Comparison of ENCODE assay signal across 12 cellular contexts in genomic region chr6:42140051-42140450, GRCh38. TPM values are rescaled to one million over a fixed set of nuclear protein-coding genes. Genes with fewer than 3 reads are reported as not detected.
DNase-seq lines count a peak whose midpoint lies in the region; ATAC-seq, FAIRE-seq and TF ChIP-seq lines count a peak whose summit lies in the region.
"Had no signal": no experiment of that assay in that cellular context is flagged by ENCODE, and none has a peak within 500 bp of the region (broad histone marks: within the 10 kb centered on the region; RNA-seq: fewer than 3 reads in every experiment).

No MANE protein-coding gene starts in this region.

- no peak overlapping the region for H3K9ac ChIP-seq in PC-3 (ENCODE audit: low read length)

- no peaks in the 10 kb centered on the region for H3K9me2 ChIP-seq in PC-3 (replicated peaks; ENCODE audit: low read length)

- no peaks in the 10 kb centered on the region for H3K36me3 Mint-ChIP-seq in activated naive CD4-positive, alpha-beta T cell treated with anti-CD3 and anti-CD28 coated beads, Interleukin-2, amount 50 U/mL, for 72 hours

- H3F3A ChIP-seq in PC-3 (ENCODE audit: low read length, unreplicated experiment): peaks cover 6% of the 10 kb centered on the region

- H2AFZ ChIP-seq in PC-3 (ENCODE audit: low read length): no peak overlapping the region

- peak overlapping the region; percentile 99 for H3K4me2 ChIP-seq in PC-3 (ENCODE audit: low read length)

- no peak for TF ChIP-seq CTCF in PC-3 (conservative IDR thresholded peaks at IDR 0.05; ENCODE audit: low read depth, low read length)
- TF ChIP-seq CTCF in coronary artery (IDR thresholded peaks at IDR 0.05): no peak

- peak overlapping the region; percentile 89; the same call in 1 of the 2 replicates for H3K4me3 ChIP-seq in PC-3 (ENCODE audit: low read length)
- H3K4me3 ChIP-seq in small intestine (ENCODE audit: low read depth in 1 of 2, low read length in 2 of 2): peak overlapping the region in 1 of 2 donors; percentile 74
- H3K4me3 ChIP-seq in coronary artery: no peak overlapping the region

- H3K27ac Mint-ChIP-seq in activated naive CD4-positive, alpha-beta T cell treated with anti-CD3 and anti-CD28 coated beads, Interleukin-2, amount 50 U/mL, for 72 hours: no peak overlapping the region
- H3K27ac Mint-ChIP-seq: activated naive CD8-positive, alpha-beta T cell treated with anti-CD3 and anti-CD28 coated beads, Interleukin-2, amount 50 U/mL, for 24 hours; T-helper 2 cell treated with Interferon-gamma antibody and Interleukin-4, amounts not matched to agents 5 μg/mL and 100 μg/mL, for 36 hours had no signal

- DNase-seq in H54 (ENCODE audit: insufficient read length, low spot score) (peak; percentile 94), PC-3 (peak; percentile 69), fibroblast of gingiva (ENCODE audit: low read depth) (peak; percentile 37), small intestine (peak; percentile 99), GM19238 (ENCODE audit: insufficient read length, low spot score) (no peak), coronary artery (ENCODE audit: low spot score) (no peak)
- no peak for DNase-seq in stimulated activated CD4-positive, alpha-beta T cell treated with anti-CD3 and anti-CD28 coated beads, Interleukin-4, amount 100 ng/mL, for 4 hours
- DNase-seq in activated naive CD4-positive, alpha-beta T cell treated with anti-CD3 and anti-CD28 coated beads, Interleukin-2, amount 50 U/mL, for 72 hours (ENCODE audit: low spot score in 2 of 2): no peak
- DNase-seq: activated naive CD8-positive, alpha-beta T cell treated with anti-CD3 and anti-CD28 coated beads, Interleukin-2, amount 50 U/mL, for 24 hours; NCI-H146 had no signal

- CTCF ChIA-PET in PC-3 (lab: Charles Lee): no interaction called here

- no peaks in the 10 kb centered on the region for H3K9me3 Mint-ChIP-seq in activated naive CD4-positive, alpha-beta T cell treated with anti-CD3 and anti-CD28 coated beads, Interleukin-2, amount 50 U/mL, for 72 hours
- H3K9me3 Mint-ChIP-seq: activated naive CD8-positive, alpha-beta T cell treated with anti-CD3 and anti-CD28 coated beads, Interleukin-2, amount 50 U/mL, for 24 hours; T-helper 2 cell treated with Interferon-gamma antibody and Interleukin-4, amounts not matched to agents 5 μg/mL and 100 μg/mL, for 36 hours had no signal

- intact Hi-C loops in PC-3 (cut with micrococcal nuclease): no loop called here

- no TSS peak for BruUV-seq in PC-3 (replicated peaks; lab: Mats Ljungman, UMichigan)

- peaks cover 59% of the 10 kb centered on the region for H3K79me2 ChIP-seq in PC-3 (ENCODE audit: low read length)

- H3K9me3 ChIP-seq in PC-3 (ENCODE audit: low read length): no peaks in the 10 kb centered on the region
- no peaks in the 10 kb centered on the region for H3K9me3 ChIP-seq in small intestine (ENCODE audit: control insufficient read depth, low read depth)

- peak; percentile 19 for ATAC-seq in PC-3
- no peak for ATAC-seq in activated naive CD4-positive, alpha-beta T cell treated with anti-CD3 and anti-CD28 coated beads, Interleukin-2, amount 50 U/mL, for 72 hours
- ATAC-seq: activated naive CD8-positive, alpha-beta T cell treated with anti-CD3 and anti-CD28 coated beads, Interleukin-2, amount 50 U/mL, for 24 hours; right cardiac atrium had no signal

- H3K27me3 ChIP-seq in PC-3 (ENCODE audit: low read length): no peaks in the 10 kb centered on the region
- peaks cover 0 to 3% of the 10 kb centered on the region in 2 donors for H3K27me3 ChIP-seq in small intestine (ENCODE audit: control insufficient read depth in 2 of 2, insufficient read depth in 2 of 2, low read length in 2 of 2)

- H3K36me3 ChIP-seq in PC-3 (ENCODE audit: low read depth, low read length) (0 out of 2 replicates have a peak, but pooled peaks cover 1% of the 10 kb centered on the region), small intestine (ENCODE audit: control insufficient read depth in 2 of 2, insufficient read depth in 2 of 2, low read length in 2 of 2) (no peaks in the 10 kb centered on the region)

- TF ChIP-seq POLR2A in H54 (IDR thresholded peaks at IDR 0.05; ENCODE audit: low read depth, low read length): no peak

- POLR2A ChIA-PET in PC-3 (lab: Charles Lee; ENCODE audit: unreplicated experiment): interaction anchor here (0.6 to 0.8 kb wide), 2 partner anchors 41 to 52 kb away, joined by 4 to 5 read pairs; no protein-coding TSS in a partner anchor

- H4K20me1 ChIP-seq in PC-3 (ENCODE audit: low read length): peaks cover 14% of the 10 kb centered on the region; the same call in 1 of the 2 replicates

- FAIRE-seq in H54 (lab: Jason Lieb, UNC) (peak; percentile 91), small intestine (lab: Jason Lieb, UNC) (no peak)

- H3K4me1 ChIP-seq in PC-3 (ENCODE audit: insufficient read depth, low read length) (peaks cover 64% of the 10 kb centered on the region), small intestine (ENCODE audit: control insufficient read depth in 2 of 2, insufficient read depth in 1 of 2, low read depth in 1 of 2, low read length in 1 of 2) (peaks cover 2% of the 10 kb centered on the region in 2 donors)

- H3K27ac ChIP-seq in PC-3 (ENCODE audit: low read length): peak overlapping the region; percentile 75
- H3K27ac ChIP-seq in small intestine (ENCODE audit: low read depth in 1 of 2, low read length in 1 of 2): peak overlapping the region; percentile 88 to 99
- no peak overlapping the region for H3K27ac ChIP-seq in coronary artery

- WGBS in small intestine, 3 donors: 14 to 57% (median 14%) methylated on average over 5 of the region's 5 CpGs

RNA-seq across cellular contexts. Expression of gene C6orf132, which starts 2.4 kb away (rescaled TPM):
- 66.0 and 86.3 TPM in 2 replicates for total RNA-seq in PC-3 (2014; rRNA removed)
- 100 to 1,000 TPM in 2 of 3 donors, 10 to 100 TPM in 1; 44.1 to 198 (median 119) TPM for polyA plus RNA-seq in small intestine
- under 1 TPM; 0.20 to 0.29 TPM for total RNA-seq in activated naive CD4-positive, alpha-beta T cell treated with anti-CD3 and anti-CD28 coated beads, Interleukin-2, amount 50 U/mL, for 72 hours

RNA-seq across cellular contexts. Expression of gene GUCA1A, which starts 33.1 kb away (rescaled TPM):
- not detected in 2 replicates for total RNA-seq in PC-3 (2014; rRNA removed)
- polyA plus RNA-seq in small intestine: under 1 TPM in 1 of 3 donors, not detected in 2; 0.69 TPM
- under 1 TPM; 0.14 to 0.37 TPM for total RNA-seq in activated naive CD4-positive, alpha-beta T cell treated with anti-CD3 and anti-CD28 coated beads, Interleukin-2, amount 50 U/mL, for 72 hours
- total RNA-seq: right cardiac atrium had no signal
- polyA plus RNA-seq: right cardiac atrium had no signal

RNA-seq across cellular contexts. Expression of gene GUCA1B, which starts 54.7 kb away (rescaled TPM):
- 1.2 and 2.8 TPM in 2 replicates for total RNA-seq in PC-3 (2014; rRNA removed)
- under 1 TPM in 1 of 3 donors, not detected in 2; 0.36 TPM for polyA plus RNA-seq in small intestine
- 1 to 10 TPM; 2.7 to 7.6 TPM for total RNA-seq in activated naive CD4-positive, alpha-beta T cell treated with anti-CD3 and anti-CD28 coated beads, Interleukin-2, amount 50 U/mL, for 72 hours

Comparison
In these comparisons a context has a peak if more than half of its experiments do, and no peak if none do; other contexts are left out.
1. DNase-seq: peak in H54 (single experiment), PC-3 (single experiment), fibroblast of gingiva (single experiment) and small intestine (single experiment); none in GM19238 (single experiment), stimulated activated CD4-positive, alpha-beta T cell treated with anti-CD3 and anti-CD28 coated beads, Interleukin-4, amount 100 ng/mL, for 4 hours (0 of 2), coronary artery (single experiment) and activated naive CD4-positive, alpha-beta T cell treated with anti-CD3 and anti-CD28 coated beads, Interleukin-2, amount 50 U/mL, for 72 hours (0 of 2).
2. H3K27ac ChIP-seq: peak in PC-3 (single experiment) and small intestine (2 of 2); none in coronary artery (0 of 2).
3. RNA of gene C6orf132, which starts 2.4 kb away (total RNA-seq): 66.0 to 86.3 TPM in PC-3; 0.20 to 0.29 TPM in activated naive CD4-positive, alpha-beta T cell treated with anti-CD3 and anti-CD28 coated beads, Interleukin-2, amount 50 U/mL, for 72 hours; every median in the first group is over 10 times any median in the second.